ENCODE assay signal across 11 cellular contexts in the genomic region with DNA sequence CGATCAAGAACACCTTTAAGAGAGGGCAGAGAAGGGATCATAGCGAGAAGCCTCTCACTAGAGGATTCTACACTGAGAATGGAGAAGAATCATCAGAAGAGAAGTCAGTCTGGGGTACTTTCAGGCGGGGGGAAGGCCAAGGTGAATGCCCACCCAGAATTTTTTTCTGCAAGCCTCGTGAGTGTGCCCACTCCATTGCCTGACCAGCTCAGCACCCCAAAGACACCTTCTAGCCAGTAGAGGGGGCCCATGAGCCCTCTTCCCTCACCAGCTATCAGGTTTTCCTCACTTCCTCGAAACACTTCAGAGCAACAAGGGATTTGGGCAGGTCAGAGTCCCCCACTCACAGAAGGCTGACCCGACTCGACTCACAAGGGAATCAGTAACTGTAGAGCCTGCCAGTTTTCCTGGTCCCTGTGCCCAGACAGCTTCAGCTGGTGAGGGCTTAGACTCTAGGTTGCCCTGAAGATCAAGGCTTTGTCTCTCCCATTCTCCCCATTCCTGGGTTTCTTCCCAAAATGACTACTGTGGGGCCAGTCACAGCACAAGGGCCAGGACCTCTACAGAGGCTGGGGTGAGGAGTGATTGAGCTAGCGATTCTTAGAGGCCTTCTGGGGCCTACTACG. TPM values are rescaled to one million over a fixed set of nuclear protein-coding genes. Genes with fewer than 3 reads are reported as not detected.
DNase-seq lines count a peak whose midpoint lies in the region; ATAC-seq, FAIRE-seq and TF ChIP-seq lines count a peak whose summit lies in the region.
"Had no signal": no experiment of that assay in that cellular context is flagged by ENCODE, and none has a peak within 500 bp of the region (broad histone marks: within the 10 kb centered on the region; RNA-seq: fewer than 3 reads in every experiment).

No MANE protein-coding gene starts in this region.

- POLR2A ChIA-PET in HEK293 (lab: Yijun Ruan, JAX) = no interaction called here

- no peak for TF ChIP-seq CTCF in HEK293 (tag by site-specific recombination; IDR thresholded peaks at IDR 0.05)
- peak; percentile 10 for TF ChIP-seq CTCF in kidney (IDR thresholded peaks at IDR 0.05; ENCODE audit: borderline replicate concordance, extremely low read depth, insufficient read depth)
- no peak for TF ChIP-seq CTCF in lower lobe of right lung (IDR thresholded peaks at IDR 0.05)

- FAIRE-seq in kidney (lab: Jason Lieb, UNC) = no peak

- H3K4me3 ChIP-seq in HEK293 (ENCODE audit: low read depth, low read length) (no peak overlapping the region), kidney (ENCODE audit: low read length in 2 of 2) (no peak overlapping the region), lower lobe of right lung (no peak overlapping the region)

- no peak overlapping the region for H3K9ac ChIP-seq in kidney (ENCODE audit: low read length in 2 of 2)

- CTCF ChIA-PET in HEK293 (lab: Yijun Ruan, JAX) = interaction anchor here (0.5 to 1.3 kb wide), 9 partner anchors 12 to 1868 kb away, joined by 3 to 6 read pairs (median 3); no protein-coding TSS in a partner anchor

- H3K9me3 ChIP-seq in HEK293 (ENCODE audit: control insufficient read depth, insufficient read depth, low read depth, low read length) (no peaks in the 10 kb centered on the region), kidney (ENCODE audit: control insufficient read depth in 1 of 2, low read length in 2 of 2) (peaks cover 0 to 3% of the 10 kb centered on the region in 2 donors), lower lobe of right lung (peaks cover 2% of the 10 kb centered on the region)

- H3K27me3 ChIP-seq in lower lobe of right lung (ENCODE audit: low read depth) = no peaks in the 10 kb centered on the region

- peak; percentile 53 for DNase-seq in Daoy (ENCODE audit: low read depth)
- DNase-seq in OCI-M1 (lab: John Stamatoyannopoulos, UW) = peak; percentile 42
- DNase-seq in kidney = no peak
- DNase-seq in putamen (ENCODE audit: low spot score) = no peak
- no peak for DNase-seq in lower lobe of right lung
- DNase-seq: activated naive CD4-positive, alpha-beta T cell treated with anti-CD3 and anti-CD28 coated beads for 36 hours; central memory CD4-positive, alpha-beta T cell; midbrain; Right ventricle myocardium superior had no signal

- ATAC-seq in lower lobe of right lung = no peak
- ATAC-seq in HG03039 (IDR thresholded peaks at IDR 0.05; ENCODE audit: unreplicated experiment) = no peak

- H3K27ac ChIP-seq in HEK293 (ENCODE audit: extremely low read depth, low read depth, low read length) = no peak overlapping the region
- no peak overlapping the region for H3K27ac ChIP-seq in kidney (ENCODE audit: low read depth in 2 of 2, low read length in 2 of 2)
- H3K27ac ChIP-seq in lower lobe of right lung = no peak overlapping the region

- H3K4me1 ChIP-seq in HEK293 (ENCODE audit: control insufficient read depth, insufficient read depth, low read length) = no peaks in the 10 kb centered on the region
- H3K4me1 ChIP-seq in kidney (ENCODE audit: control insufficient read depth in 1 of 2, insufficient read depth in 1 of 2, low read depth in 1 of 2, low read length in 2 of 2) = no peaks in the 10 kb centered on the region
- H3K4me1 ChIP-seq in lower lobe of right lung = no peaks in the 10 kb centered on the region

- H3K36me3 ChIP-seq in HEK293 (ENCODE audit: control insufficient read depth in 2 of 2, insufficient read depth in 1 of 2, low read length in 2 of 2) (no peaks in the 10 kb centered on the region), kidney (ENCODE audit: control insufficient read depth in 1 of 2, insufficient read depth in 2 of 2, low read length in 2 of 2) (no peaks in the 10 kb centered on the region), lower lobe of right lung (no peaks in the 10 kb centered on the region)

- intact Hi-C loops in kidney (cut with DNase I) (no loop called here), lower lobe of right lung (cut with DNase I) (no loop called here)

TF ChIP-seq in HEK293, 187 proteins besides CTCF, POLR2A, EP300 and RAD21:
- TF ChIP-seq ZNF114 (tag by site-specific recombination; IDR thresholded peaks at IDR 0.05) (no peak), ZNF335 (tag by site-specific recombination; conservative IDR thresholded peaks at IDR 0.05) (peak; percentile 53)

RNA-seq across cellular contexts. Expression of a gene that starts 18.4 kb away (rescaled TPM):
- not detected in 2 replicates for total RNA-seq in Daoy (2014; rRNA removed; shearing (Covaris generic))
- total RNA-seq in kidney = not detected
- not detected for polyA plus RNA-seq in kidney (ENCODE audit: insufficient read depth, low read depth, low replicate concordance)
- total RNA-seq in lower lobe of right lung = not detected
- total RNA-seq: activated naive CD4-positive, alpha-beta T cell treated with anti-CD3 and anti-CD28 coated beads for 36 hours; Right ventricle myocardium superior had no signal

RNA-seq across cellular contexts. Expression of a gene that starts 33.9 kb away (rescaled TPM):
- 0.06 TPM in 1 of 2 replicates, not detected in the other for total RNA-seq in Daoy (2014; rRNA removed; shearing (Covaris generic))
- not detected for total RNA-seq in kidney
- polyA plus RNA-seq in kidney (ENCODE audit: insufficient read depth, low read depth, low replicate concordance) = not detected
- total RNA-seq in lower lobe of right lung = not detected
- total RNA-seq: activated naive CD4-positive, alpha-beta T cell treated with anti-CD3 and anti-CD28 coated beads for 36 hours; Right ventricle myocardium superior had no signal

Comparison
In these comparisons a context has a peak if more than half of its experiments do, and no peak if none do; other contexts are left out.
1. DNase-seq: peak in Daoy (single experiment) and OCI-M1 (single experiment); none in kidney (single experiment), putamen (single experiment) and lower lobe of right lung (single experiment).